8 cellular contexts compared by ENCODE assay signal in the genomic region with DNA sequence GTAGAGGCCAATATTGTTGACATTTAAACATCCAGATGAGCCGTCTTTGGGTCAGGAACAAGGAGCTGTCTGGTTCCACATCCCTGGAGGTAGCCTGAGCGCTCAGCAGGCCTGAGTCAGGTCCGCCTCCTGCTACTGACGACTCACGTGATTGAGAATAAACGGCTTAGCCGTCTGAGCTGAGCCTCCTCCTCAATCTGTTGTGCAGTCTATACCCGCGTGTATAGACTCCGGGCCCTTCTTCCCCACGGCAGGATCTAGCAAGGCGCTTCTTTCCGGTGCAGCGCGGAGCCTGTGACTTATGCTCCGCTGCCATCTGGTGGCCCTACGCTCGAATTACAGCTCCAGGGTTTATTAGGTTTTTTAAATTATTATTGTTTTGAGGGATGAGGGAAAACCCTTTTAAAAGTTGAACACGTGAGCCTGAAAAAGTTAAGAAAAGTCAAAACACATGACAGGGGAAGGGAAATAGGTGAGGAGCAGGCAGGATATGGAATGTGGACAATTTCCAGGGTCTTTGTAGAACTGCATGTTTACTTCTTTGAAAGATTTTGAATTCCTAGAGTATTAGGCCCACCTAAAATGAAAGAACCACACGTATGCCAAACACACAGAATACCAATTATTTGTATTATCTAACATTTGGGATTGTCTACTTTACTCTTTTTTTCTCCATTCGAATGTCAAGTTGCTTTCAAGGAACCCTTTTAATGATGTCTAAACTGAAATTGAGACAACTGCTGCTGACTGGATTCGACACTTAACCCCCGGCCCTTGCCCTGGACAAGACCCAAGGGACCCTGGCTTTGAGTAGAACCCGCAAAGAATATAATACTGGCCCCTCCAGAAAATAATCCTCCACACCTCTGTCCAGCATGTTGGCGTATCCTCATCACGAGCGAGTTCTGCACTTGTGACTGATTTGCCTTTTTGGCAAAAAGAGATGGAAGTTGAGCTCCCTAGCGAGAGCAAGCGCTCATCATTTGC.
DNase-seq lines count a peak whose midpoint lies in the region; ATAC-seq and TF ChIP-seq lines count a peak whose summit lies in the region.

No MANE protein-coding gene starts in this region.

- DNase-seq in DND-41 (peak; percentile 72), GM23248 (peak; percentile 87), LoVo (ENCODE audit: low spot score) (peak; percentile 50), RWPE2 (ENCODE audit: low spot score) (no peak), foreskin fibroblast (peak; percentile 56 to 84), osteoblast (ENCODE audit: insufficient read length, low spot score, missing footprints) (peak; percentile 90), ureter (ENCODE audit: low spot score) (peak; percentile 68)
- DNase-seq in activated T-helper 2 cell treated with anti-CD3 and anti-CD28 coated beads, Interferon-gamma antibody, Interleukin-2, Interleukin-4, amounts not matched to agents 10 μg/mL and 5 μg/mL and 100 μg/mL, durations not matched to agents 14 hours and 24 hours and 36 hours (ENCODE audit: low spot score) = peak; percentile 58

- intact Hi-C loops in activated T-helper 2 cell treated with anti-CD3 and anti-CD28 coated beads, Interferon-gamma antibody, Interleukin-2, Interleukin-4, amounts not matched to agents 10 μg/mL and 5 μg/mL and 100 μg/mL, durations not matched to agents 14 hours and 24 hours and 36 hours (cut with micrococcal nuclease) = loop anchor here (1.0 kb wide), 1 partner anchor 311 kb away; no protein-coding TSS in a partner anchor

- H3K4me2 ChIP-seq in DND-41 (ENCODE audit: insufficient read depth, low read length) (no peak overlapping the region), GM23248 (ENCODE audit: unreplicated experiment) (peak overlapping the region; percentile 28), osteoblast (ENCODE audit: insufficient read depth, low read length) (peak overlapping the region; percentile 71)

- H3K79me2 ChIP-seq in DND-41 (ENCODE audit: insufficient read depth, low read length) (no peaks in the 10 kb centered on the region), GM23248 (ENCODE audit: insufficient read depth) (no peaks in the 10 kb centered on the region), osteoblast (ENCODE audit: insufficient read depth, low read length) (no peaks in the 10 kb centered on the region)

- H2AFZ ChIP-seq in DND-41 (ENCODE audit: low read depth, low read length) = peak overlapping the region; percentile 64
- H2AFZ ChIP-seq in GM23248 = peak overlapping the region; percentile 81
- H2AFZ ChIP-seq in osteoblast (ENCODE audit: low read length) = peak overlapping the region; percentile 94

- no peak overlapping the region for H3K9ac ChIP-seq in DND-41 (ENCODE audit: low read depth, low read length)
- no peak overlapping the region for H3K9ac ChIP-seq in GM23248

- ATAC-seq in DND-41 (ENCODE audit: insufficient read depth, low read depth) (peak; percentile 94), RWPE2 (ENCODE audit: low read depth) (peak; percentile 76)

- H3K4me3 Mint-ChIP-seq in activated T-helper 2 cell treated with anti-CD3 and anti-CD28 coated beads, Interferon-gamma antibody, Interleukin-2, Interleukin-4, amounts not matched to agents 10 μg/mL and 5 μg/mL and 100 μg/mL, durations not matched to agents 14 hours and 24 hours and 36 hours (ENCODE audit: low read depth) = no peak overlapping the region

- peaks cover 15% of the 10 kb centered on the region for H3K27me3 Mint-ChIP-seq in activated T-helper 2 cell treated with anti-CD3 and anti-CD28 coated beads, Interferon-gamma antibody, Interleukin-2, Interleukin-4, amounts not matched to agents 10 μg/mL and 5 μg/mL and 100 μg/mL, durations not matched to agents 14 hours and 24 hours and 36 hours (ENCODE audit: low read depth)

- H3K9me3 ChIP-seq in DND-41 (ENCODE audit: insufficient read depth, low read length, severe bottlenecking) = no peaks in the 10 kb centered on the region
- no peaks in the 10 kb centered on the region for H3K9me3 ChIP-seq in GM23248 (ENCODE audit: low read depth)
- H3K9me3 ChIP-seq in RWPE2 (ENCODE audit: severe bottlenecking) = no peaks in the 10 kb centered on the region
- no peaks in the 10 kb centered on the region for H3K9me3 ChIP-seq in osteoblast (ENCODE audit: low read depth, low read length)

- H3K4me1 Mint-ChIP-seq in activated T-helper 2 cell treated with anti-CD3 and anti-CD28 coated beads, Interferon-gamma antibody, Interleukin-2, Interleukin-4, amounts not matched to agents 10 μg/mL and 5 μg/mL and 100 μg/mL, durations not matched to agents 14 hours and 24 hours and 36 hours (ENCODE audit: low read depth) = peaks cover 13% of the 10 kb centered on the region

- H3K4me1 ChIP-seq in DND-41 (ENCODE audit: insufficient read depth, low read length) = peaks cover 3% of the 10 kb centered on the region
- H3K4me1 ChIP-seq in GM23248 (ENCODE audit: insufficient read depth) = no peaks in the 10 kb centered on the region
- no peaks in the 10 kb centered on the region for H3K4me1 ChIP-seq in RWPE2 (ENCODE audit: insufficient read depth, poor library complexity, severe bottlenecking)
- H3K4me1 ChIP-seq in osteoblast (ENCODE audit: insufficient read depth, low read length) = no peaks in the 10 kb centered on the region

- no peak overlapping the region for H3K27ac Mint-ChIP-seq in activated T-helper 2 cell treated with anti-CD3 and anti-CD28 coated beads, Interferon-gamma antibody, Interleukin-2, Interleukin-4, amounts not matched to agents 10 μg/mL and 5 μg/mL and 100 μg/mL, durations not matched to agents 14 hours and 24 hours and 36 hours

- H3K4me3 ChIP-seq in DND-41 (ENCODE audit: low read depth in 1 of 2, low read length in 2 of 2) (no peak overlapping the region), GM23248 (peak overlapping the region; percentile 36; the same call in 1 of the 2 replicates), RWPE2 (ENCODE audit: severe bottlenecking) (no peak overlapping the region), foreskin fibroblast (ENCODE audit: low read depth in 1 of 2, low read length in 2 of 2) (no peak overlapping the region), osteoblast (ENCODE audit: insufficient read depth, low read length) (peak overlapping the region; percentile 44)

- no peaks in the 10 kb centered on the region for H4K20me1 ChIP-seq in DND-41 (ENCODE audit: insufficient read depth, low read length)
- no peaks in the 10 kb centered on the region for H4K20me1 ChIP-seq in GM23248 (ENCODE audit: insufficient read depth)
- H4K20me1 ChIP-seq in osteoblast (ENCODE audit: insufficient read depth, low read length) = no peaks in the 10 kb centered on the region

- H3K9me2 ChIP-seq in GM23248 (ENCODE audit: insufficient read depth) = no peaks in the 10 kb centered on the region

- H3K27ac ChIP-seq in DND-41 (ENCODE audit: low read length) (no peak overlapping the region), GM23248 (no peak overlapping the region), RWPE2 (ENCODE audit: poor library complexity, severe bottlenecking) (no peak overlapping the region), osteoblast (ENCODE audit: low read depth, low read length) (no peak overlapping the region)

- no peaks in the 10 kb centered on the region for H3F3A ChIP-seq in GM23248 (ENCODE audit: insufficient read depth)

- no peaks in the 10 kb centered on the region for H3K27me3 ChIP-seq in DND-41 (ENCODE audit: insufficient read depth, low read length, poor library complexity)
- H3K27me3 ChIP-seq in GM23248 (replicated peaks; ENCODE audit: insufficient read depth) = no peaks in the 10 kb centered on the region
- no peaks in the 10 kb centered on the region for H3K27me3 ChIP-seq in RWPE2 (ENCODE audit: insufficient read depth, poor library complexity, severe bottlenecking)
- H3K27me3 ChIP-seq in osteoblast (ENCODE audit: insufficient read depth, low read length) = peaks cover 2% of the 10 kb centered on the region

- H3K36me3 ChIP-seq in DND-41 (ENCODE audit: insufficient read depth, low read length) (no peaks in the 10 kb centered on the region), GM23248 (ENCODE audit: low read depth) (no peaks in the 10 kb centered on the region), RWPE2 (ENCODE audit: low read depth) (no peaks in the 10 kb centered on the region), osteoblast (ENCODE audit: insufficient read depth, low read length) (no peaks in the 10 kb centered on the region)

- no peaks in the 10 kb centered on the region for H3K36me3 Mint-ChIP-seq in activated T-helper 2 cell treated with anti-CD3 and anti-CD28 coated beads, Interferon-gamma antibody, Interleukin-2, Interleukin-4, amounts not matched to agents 10 μg/mL and 5 μg/mL and 100 μg/mL, durations not matched to agents 14 hours and 24 hours and 36 hours (ENCODE audit: low read depth)

- in situ Hi-C loops in GM23248 (cut with MboI) = no loop called here

- WGBS in GM23248 (ENCODE audit: low coverage in 1 of 2, low lambda C conversion rate in 2 of 2, missing lambda C conversion rate in 2 of 2), 2 experiments = 27 to 28% methylated on average over 29 of the region's 29 CpGs

- H3K9me3 Mint-ChIP-seq in activated T-helper 2 cell treated with anti-CD3 and anti-CD28 coated beads, Interferon-gamma antibody, Interleukin-2, Interleukin-4, amounts not matched to agents 10 μg/mL and 5 μg/mL and 100 μg/mL, durations not matched to agents 14 hours and 24 hours and 36 hours = no peaks in the 10 kb centered on the region

- TF ChIP-seq CTCF in DND-41 (IDR thresholded peaks at IDR 0.05; ENCODE audit: borderline replicate concordance, extremely low read depth, low read length, poor library complexity, severe bottlenecking) (peak; percentile 96), RWPE2 (IDR thresholded peaks at IDR 0.05; ENCODE audit: poor library complexity, severe bottlenecking) (peak; percentile 95), foreskin fibroblast (IDR thresholded peaks at IDR 0.05; ENCODE audit: low read depth, low read length) (peak; percentile 88), osteoblast (IDR thresholded peaks at IDR 0.05; ENCODE audit: extremely low read depth, low read depth, low read length) (peak; percentile 93)

Comparison
In these comparisons a context has a peak if more than half of its experiments do, and no peak if none do; other contexts are left out.
1. H3K4me3 ChIP-seq: peak in GM23248 (single experiment) and osteoblast (single experiment); none in DND-41 (0 of 2), RWPE2 (single experiment) and foreskin fibroblast (0 of 2).
2. Peak in every context shown above with its lines, with median percentiles within 50 percentile points of each other: H2AFZ ChIP-seq and CTCF ChIP-seq.